Comparison of ENCODE assay signal across 15 cellular contexts in the genomic region with DNA sequence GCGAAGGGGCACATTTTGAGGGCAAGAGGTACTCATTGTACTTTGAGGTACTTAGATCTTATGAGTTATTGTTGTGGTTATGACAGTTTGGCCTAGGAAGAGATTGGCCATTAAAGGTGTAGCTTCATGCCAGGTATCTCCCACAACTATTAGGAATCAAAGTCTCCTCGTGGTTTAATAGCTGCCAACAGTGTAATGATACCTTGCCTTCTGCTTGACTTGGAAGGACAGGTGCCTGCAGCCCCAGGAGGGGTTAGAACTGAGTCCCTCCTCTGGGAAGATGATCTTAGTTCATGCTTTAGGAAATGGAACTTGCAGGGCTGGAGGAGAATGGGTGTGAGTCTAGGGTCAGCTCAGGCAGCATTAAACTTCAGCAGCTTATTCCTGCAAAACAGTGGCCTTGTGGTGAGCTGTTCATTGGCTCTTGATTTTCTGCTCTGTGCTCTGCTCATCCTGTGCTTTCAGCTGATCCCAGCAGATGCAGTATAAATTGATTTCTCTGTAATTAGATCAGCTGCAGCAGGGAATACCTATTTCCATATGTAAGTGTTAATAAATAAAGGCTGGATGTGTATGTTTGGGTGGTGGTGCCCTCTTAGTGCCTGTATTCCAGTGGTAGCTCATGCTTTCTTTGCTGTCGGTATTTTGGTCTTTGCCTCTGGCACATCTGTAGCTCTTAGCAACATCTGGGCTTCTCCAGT. TPM values are rescaled to one million over a fixed set of nuclear protein-coding genes. Genes with fewer than 3 reads are reported as not detected.
DNase-seq lines count a peak whose midpoint lies in the region; ATAC-seq and TF ChIP-seq lines count a peak whose summit lies in the region.
"Had no signal": no experiment of that assay in that cellular context is flagged by ENCODE, and none has a peak within 500 bp of the region (broad histone marks: within the 10 kb centered on the region; RNA-seq: fewer than 3 reads in every experiment).

No MANE protein-coding gene starts in this region.

- H3K4me2 ChIP-seq in KMS-11 = no peak overlapping the region
- H3K4me2 ChIP-seq: PC-9 had no signal

- H3K4me3 ChIP-seq in KMS-11 (IDR thresholded peaks at IDR 0.05; ENCODE audit: insufficient read depth, low read depth, low read length) (no peak overlapping the region), rectal smooth muscle tissue (ENCODE audit: low read length) (no peak overlapping the region)
- H3K4me3 ChIP-seq: heart right ventricle, PC-9, tibial nerve had no signal

- POLR2A ChIA-PET in activated CD4-positive, alpha-beta T cell treated with anti-CD3 and anti-CD28 coated beads for 36 hours (lab: Charles Lee) = interaction anchor here (0.7 to 0.9 kb wide), 2 partner anchors 9 to 115 kb away, joined by 3 to 6 read pairs; no protein-coding TSS in a partner anchor

- no peaks in the 10 kb centered on the region; the same call in 1 of the 2 replicates for H4K20me1 ChIP-seq in KMS-11 (ENCODE audit: insufficient read depth)

- ATAC-seq in activated CD4-positive, alpha-beta T cell treated with anti-CD3 and anti-CD28 coated beads for 36 hours = no peak
- no peak for ATAC-seq in stimulated activated memory B cell treated with anti-CD40 and anti-IgM and Interleukin-4, amounts not matched to agents 10 μg/mL and 1 μg/mL and 100 μg/mL, for 72 hours

- no peak for TF ChIP-seq CTCF in KMS-11 (conservative IDR thresholded peaks at IDR 0.05; ENCODE audit: low read depth, low read length)

- H3K27ac ChIP-seq in KMS-11 = peak overlapping the region; percentile 4; the same call in 1 of the 2 replicates
- H3K27ac ChIP-seq in cingulate gyrus (ENCODE audit: low read depth, low read length) = peak overlapping the region; percentile 80
- peak overlapping the region; percentile 70 for H3K27ac ChIP-seq in rectal smooth muscle tissue (ENCODE audit: low read depth, low read length)
- H3K27ac ChIP-seq: PC-9, tibial nerve had no signal

- intact Hi-C loops in activated CD4-positive, alpha-beta T cell treated with anti-CD3 and anti-CD28 coated beads for 36 hours (cut with DNase I, micrococcal nuclease) = no loop called here

- no peaks in the 10 kb centered on the region for H3K27me3 Mint-ChIP-seq in activated CD4-positive, alpha-beta T cell treated with anti-CD3 and anti-CD28 coated beads for 36 hours
- H3K27me3 Mint-ChIP-seq in stimulated activated memory B cell treated with anti-CD40 and anti-IgM and Interleukin-4, amounts not matched to agents 10 μg/mL and 1 μg/mL and 100 μg/mL, for 72 hours = no peaks in the 10 kb centered on the region
- H3K27me3 Mint-ChIP-seq: naive B cell had no signal

- no peaks in the 10 kb centered on the region for H3K27me3 ChIP-seq in KMS-11 (ENCODE audit: insufficient read depth, low read depth)
- no peaks in the 10 kb centered on the region for H3K27me3 ChIP-seq in rectal smooth muscle tissue (ENCODE audit: control insufficient read depth, insufficient read depth, low read length)
- H3K27me3 ChIP-seq: heart right ventricle, tibial nerve had no signal

- peak overlapping the region; percentile 3 for H3K27ac Mint-ChIP-seq in activated CD4-positive, alpha-beta T cell treated with anti-CD3 and anti-CD28 coated beads for 36 hours
- no peak overlapping the region for H3K27ac Mint-ChIP-seq in stimulated activated memory B cell treated with anti-CD40 and anti-IgM and Interleukin-4, amounts not matched to agents 10 μg/mL and 1 μg/mL and 100 μg/mL, for 72 hours

- no peaks in the 10 kb centered on the region for H3K36me3 ChIP-seq in KMS-11 (ENCODE audit: insufficient read depth)
- peaks cover 5% of the 10 kb centered on the region for H3K36me3 ChIP-seq in rectal smooth muscle tissue (ENCODE audit: control insufficient read depth, insufficient read depth, low read length)

- peaks cover 87% of the 10 kb centered on the region for H3K4me1 Mint-ChIP-seq in activated CD4-positive, alpha-beta T cell treated with anti-CD3 and anti-CD28 coated beads for 36 hours
- peaks cover 40% of the 10 kb centered on the region for H3K4me1 Mint-ChIP-seq in stimulated activated memory B cell treated with anti-CD40 and anti-IgM and Interleukin-4, amounts not matched to agents 10 μg/mL and 1 μg/mL and 100 μg/mL, for 72 hours

- CTCF ChIA-PET in activated CD4-positive, alpha-beta T cell treated with anti-CD3 and anti-CD28 coated beads for 36 hours (lab: Charles Lee) = interaction anchor here (0.6 to 1.2 kb wide), 4 partner anchors 34 to 1854 kb away, joined by 3 read pairs; no protein-coding TSS in a partner anchor

- H3K4me1 ChIP-seq in KMS-11 (ENCODE audit: low read depth, poor library complexity, severe bottlenecking) (peaks cover 79% of the 10 kb centered on the region), rectal smooth muscle tissue (ENCODE audit: control insufficient read depth, insufficient read depth, low read length) (peaks cover 36% of the 10 kb centered on the region)

- no peak overlapping the region for H3K9ac ChIP-seq in KMS-11
- no peak overlapping the region for H3K9ac ChIP-seq in rectal smooth muscle tissue (ENCODE audit: low read length)

- H3K9me3 Mint-ChIP-seq in activated CD4-positive, alpha-beta T cell treated with anti-CD3 and anti-CD28 coated beads for 36 hours (ENCODE audit: low read depth) = no peaks in the 10 kb centered on the region
- H3K9me3 Mint-ChIP-seq in stimulated activated memory B cell treated with anti-CD40 and anti-IgM and Interleukin-4, amounts not matched to agents 10 μg/mL and 1 μg/mL and 100 μg/mL, for 72 hours = no peaks in the 10 kb centered on the region
- H3K9me3 Mint-ChIP-seq: naive B cell had no signal

- H3K4me3 Mint-ChIP-seq in activated CD4-positive, alpha-beta T cell treated with anti-CD3 and anti-CD28 coated beads for 36 hours = no peak overlapping the region
- H3K4me3 Mint-ChIP-seq in stimulated activated memory B cell treated with anti-CD40 and anti-IgM and Interleukin-4, amounts not matched to agents 10 μg/mL and 1 μg/mL and 100 μg/mL, for 72 hours = no peak overlapping the region
- H3K4me3 Mint-ChIP-seq: naive B cell had no signal

- no peak overlapping the region for H2AFZ ChIP-seq in KMS-11 (ENCODE audit: low read depth)
- H2AFZ ChIP-seq: PC-9 had no signal

- no peak for DNase-seq in activated CD4-positive, alpha-beta T cell treated with anti-CD3 and anti-CD28 coated beads for 36 hours
- DNase-seq in activated CD4-positive, alpha-beta T cell treated with anti-CD3 and anti-CD28 coated beads for 48 hours = no peak
- DNase-seq in NCI-H1417 treated with DMSO at 0.1 percent for 48 hours (lab: John Stamatoyannopoulos, UW) (no peak), hepatic stellate cell (ENCODE audit: low spot score) (no peak)
- DNase-seq: activated CD4-positive, alpha-beta T cell treated with anti-CD3 and anti-CD28 coated beads, Interleukin-2, amount 50 U/mL, for 1 hour; effector memory CD4-positive, alpha-beta T cell; heart right ventricle; naive B cell; NCI-H1105; PC-9 had no signal

- H3K36me3 Mint-ChIP-seq in activated CD4-positive, alpha-beta T cell treated with anti-CD3 and anti-CD28 coated beads for 36 hours (ENCODE audit: low read depth) = peaks cover 34% of the 10 kb centered on the region
- peaks cover 25% of the 10 kb centered on the region for H3K36me3 Mint-ChIP-seq in stimulated activated memory B cell treated with anti-CD40 and anti-IgM and Interleukin-4, amounts not matched to agents 10 μg/mL and 1 μg/mL and 100 μg/mL, for 72 hours

- H3K79me2 ChIP-seq in KMS-11 (ENCODE audit: insufficient read depth, low read depth) = peaks cover 60% of the 10 kb centered on the region

RNA-seq across cellular contexts. Expression of gene ZNF609, which starts 40.5 kb away (rescaled TPM):
- total RNA-seq in activated CD4-positive, alpha-beta T cell treated with anti-CD3 and anti-CD28 coated beads for 36 hours = 10 to 100 TPM; 39.8 to 44.5 TPM

Comparison
In these comparisons a context has a peak if more than half of its experiments do, and no peak if none do; other contexts are left out.
1. H3K27ac ChIP-seq: peak in every context shown above with its lines; median percentile 80 in cingulate gyrus; 70 in rectal smooth muscle tissue; 4 in KMS-11.